Comparison of ENCODE assay signal across 24 cellular contexts in genomic region chr18:44855681-44856080, GRCh38.
"Had no signal": no experiment of that assay in that cellular context is flagged by ENCODE, and none has a peak within 500 bp of the region (broad histone marks: within the 10 kb centered on the region; RNA-seq: fewer than 3 reads in every experiment).

No MANE protein-coding gene starts in this region.

- H3K4me3 ChIP-seq: body of pancreas, esophagus squamous epithelium, heart right ventricle, neural progenitor cell, right lobe of liver, testis, vagina had no signal

- H3K4me1 ChIP-seq: neural progenitor cell had no signal

- H3K27me3 ChIP-seq: body of pancreas, esophagus squamous epithelium, neural progenitor cell, right lobe of liver, testis, vagina had no signal

- H2AFZ ChIP-seq: neural progenitor cell had no signal

- H3K4me1 Mint-ChIP-seq: activated naive CD4-positive, alpha-beta T cell treated with anti-CD3 and anti-CD28 coated beads, Interleukin-2, amount 50 U/mL, for 24 hours had no signal

- H3K27me3 Mint-ChIP-seq: activated naive CD4-positive, alpha-beta T cell treated with anti-CD3 and anti-CD28 coated beads, Interleukin-2, amount 50 U/mL, for 24 hours had no signal

- H3K36me3 Mint-ChIP-seq: activated CD4-positive, alpha-beta memory T cell treated with anti-CD3 and anti-CD28 coated beads for 36 hours; activated naive CD4-positive, alpha-beta T cell treated with anti-CD3 and anti-CD28 coated beads, Interleukin-2, amount 50 U/mL, for 24 hours; naive thymus-derived CD8-positive, alpha-beta T cell; stimulated activated effector memory CD8-positive, alpha-beta T cell treated with anti-CD3 and anti-CD28 coated beads, Interleukin-12 subunit alpha, Interleukin-12 subunit beta, amount 100 ng/mL, for 72 hours had no signal

- H3K36me3 ChIP-seq: esophagus squamous epithelium, heart right ventricle, neural progenitor cell, right lobe of liver, vagina had no signal

- H3K9me3 Mint-ChIP-seq: activated CD4-positive, alpha-beta memory T cell treated with anti-CD3 and anti-CD28 coated beads for 36 hours; activated naive CD4-positive, alpha-beta T cell treated with anti-CD3 and anti-CD28 coated beads, Interleukin-2, amount 50 U/mL, for 24 hours; dendritic cell treated with granulocyte-macrophage colony-stimulating factor and Interleukin-4, amounts not matched to agents 40 ng/mL and 50 ng/mL, for 4 days; naive thymus-derived CD8-positive, alpha-beta T cell; neural progenitor cell; stimulated activated effector memory CD8-positive, alpha-beta T cell treated with anti-CD3 and anti-CD28 coated beads, Interleukin-12 subunit alpha, Interleukin-12 subunit beta, amount 100 ng/mL, for 72 hours had no signal

- H3K4me3 Mint-ChIP-seq: activated CD4-positive, alpha-beta memory T cell treated with anti-CD3 and anti-CD28 coated beads for 36 hours; activated naive CD4-positive, alpha-beta T cell treated with anti-CD3 and anti-CD28 coated beads, Interleukin-2, amount 50 U/mL, for 24 hours; activated T-helper 1 cell treated with anti-CD3 and anti-CD28 coated beads, Interleukin-12 subunit alpha, Interleukin-12 subunit beta, Interleukin-2, Interleukin-4 antibody, amounts not matched to agents 30 ng/mL and 10 ng/mL and 1 ng/mL, durations not matched to agents 14 hours and 24 hours and 36 hours; dendritic cell treated with granulocyte-macrophage colony-stimulating factor and Interleukin-4, amounts not matched to agents 40 ng/mL and 50 ng/mL, for 4 days; mesothelial cell of epicardium; naive thymus-derived CD8-positive, alpha-beta T cell; neural progenitor cell; stimulated activated effector memory CD8-positive, alpha-beta T cell treated with anti-CD3 and anti-CD28 coated beads, Interleukin-12 subunit alpha, Interleukin-12 subunit beta, amount 100 ng/mL, for 72 hours had no signal

- H3K27ac Mint-ChIP-seq: activated CD4-positive, alpha-beta memory T cell treated with anti-CD3 and anti-CD28 coated beads for 36 hours; activated naive CD4-positive, alpha-beta T cell treated with anti-CD3 and anti-CD28 coated beads, Interleukin-2, amount 50 U/mL, for 24 hours; activated T-helper 1 cell treated with anti-CD3 and anti-CD28 coated beads, Interleukin-12 subunit alpha, Interleukin-12 subunit beta, Interleukin-2, Interleukin-4 antibody, amounts not matched to agents 30 ng/mL and 10 ng/mL and 1 ng/mL, durations not matched to agents 14 hours and 24 hours and 36 hours; dendritic cell treated with granulocyte-macrophage colony-stimulating factor and Interleukin-4, amounts not matched to agents 40 ng/mL and 50 ng/mL, for 4 days; mesothelial cell of epicardium; naive thymus-derived CD8-positive, alpha-beta T cell; neural progenitor cell; stimulated activated effector memory CD8-positive, alpha-beta T cell treated with anti-CD3 and anti-CD28 coated beads, Interleukin-12 subunit alpha, Interleukin-12 subunit beta, amount 100 ng/mL, for 72 hours had no signal

- H3K9me3 ChIP-seq: body of pancreas, esophagus squamous epithelium, right lobe of liver, testis, vagina had no signal

- H3K27ac ChIP-seq: body of pancreas, neural progenitor cell, right lobe of liver, testis, vagina had no signal

- H3K9ac ChIP-seq: neural progenitor cell had no signal

- DNase-seq: activated CD4-positive, alpha-beta memory T cell treated with anti-CD3 and anti-CD28 coated beads for 36 hours; activated CD4-positive, alpha-beta T cell treated with anti-CD3 and anti-CD28 coated beads for 48 hours; activated gamma-delta T cell treated with Interleukin-2 at 50 U/mL for 16 hours; activated T-cell treated with anti-CD3 and anti-CD28 coated beads for 4 hours; anterior cingulate cortex; body of pancreas; effector CD4-positive, alpha-beta T cell; esophagus squamous epithelium; heart right ventricle; islet precursor cell; naive thymus-derived CD8-positive, alpha-beta T cell; posterior cingulate gyrus; right lobe of liver; small intestine; stimulated activated CD4-positive, alpha-beta T cell treated with anti-CD3 and anti-CD28 coated beads, Interleukin-2, amount 100 ng/mL, for 24 hours; testis had no signal

- H3K4me2 ChIP-seq: neural progenitor cell had no signal

- ATAC-seq: body of pancreas; left lobe of liver; naive thymus-derived CD8-positive, alpha-beta T cell; right lobe of liver; stimulated activated effector memory CD8-positive, alpha-beta T cell treated with anti-CD3 and anti-CD28 coated beads, Interleukin-12 subunit alpha, Interleukin-12 subunit beta, amount 100 ng/mL, for 72 hours had no signal
